ENCODE assay signal across 27 cellular contexts in the genomic region with DNA sequence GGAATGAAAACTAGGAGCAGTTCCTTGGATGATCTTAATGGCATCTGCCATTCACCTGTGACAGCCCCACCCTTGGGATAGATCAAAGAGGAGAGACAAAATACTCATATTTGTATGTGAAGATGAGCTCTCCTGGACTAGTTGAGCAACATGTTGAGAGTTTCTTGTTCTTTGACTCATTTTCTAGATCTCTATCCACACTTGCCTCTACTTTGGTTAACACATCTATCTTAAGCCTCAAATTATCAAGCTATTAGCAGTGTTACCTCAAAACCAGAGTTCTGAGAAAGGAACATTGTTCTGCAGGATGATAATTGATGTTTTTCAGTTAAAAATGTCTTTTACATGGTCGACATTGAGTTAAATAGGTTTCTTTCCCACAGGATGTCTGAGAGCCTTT.
A peak's percentile ranks its signal among the peaks of the same experiment; 100 is the strongest.
DNase-seq lines count a peak whose midpoint lies in the region; ATAC-seq lines count a peak whose summit lies in the region.
"Had no signal": no experiment of that assay in that cellular context is flagged by ENCODE, and none has a peak within 500 bp of the region (broad histone marks: within the 10 kb centered on the region; RNA-seq: fewer than 3 reads in every experiment).

No MANE protein-coding gene starts in this region.

- DNase-seq in activated T-cell treated with anti-CD3 and anti-CD28 coated beads, Interleukin-2, amount 50 U/mL, for 4 hours: no peak
- DNase-seq in activated T-cell treated with anti-CD3 and anti-CD28 coated beads, Interleukin-2, amount 50 U/mL, for 48 hours: no peak
- DNase-seq in T-helper 17 cell (no peak), cerebellar cortex (ENCODE audit: low spot score) (no peak)
- no peak for DNase-seq in activated naive CD8-positive, alpha-beta T cell treated with anti-CD3 and anti-CD28 coated beads for 36 hours
- peak in 1 of 2 donors; percentile 23 for DNase-seq in stimulated activated effector memory CD8-positive, alpha-beta T cell treated with anti-CD3 and anti-CD28 coated beads, Interleukin-12 subunit alpha, Interleukin-12 subunit beta, amount 100 ng/mL, for 72 hours (ENCODE audit: low spot score in 2 of 2)
- DNase-seq: activated CD4-positive, alpha-beta T cell treated with anti-CD3 and anti-CD28 coated beads, Interleukin-2, amount 50 U/mL, for 48 hours; CD4-positive, alpha-beta memory T cell; central memory CD4-positive, alpha-beta T cell; dermis blood vessel endothelial cell; esophagus squamous epithelium; foreskin keratinocyte; heart left ventricle; kidney; NCI-H1048; NCI-H187; NCI-H2171; NCI-H510A; right lobe of liver; SHP77 treated with DMSO at 0.1 percent for 48 hours; spleen; stimulated activated CD4-positive, alpha-beta T cell treated with anti-CD3 and anti-CD28 coated beads, Interleukin-2, amount 100 ng/mL, for 24 hours; T1000 had no signal

- H3K27me3 Mint-ChIP-seq in activated T-cell treated with anti-CD3 and anti-CD28 coated beads, Interleukin-2, amount 50 U/mL, for 4 hours (ENCODE audit: low read depth): no peaks in the 10 kb centered on the region
- no peaks in the 10 kb centered on the region for H3K27me3 Mint-ChIP-seq in T-helper 17 cell
- H3K27me3 Mint-ChIP-seq in activated naive CD8-positive, alpha-beta T cell treated with anti-CD3 and anti-CD28 coated beads for 36 hours: no peaks in the 10 kb centered on the region
- H3K27me3 Mint-ChIP-seq: CD4-positive, alpha-beta memory T cell had no signal

- H3K4me1 Mint-ChIP-seq in activated T-cell treated with anti-CD3 and anti-CD28 coated beads, Interleukin-2, amount 50 U/mL, for 4 hours (ENCODE audit: low read depth): peaks cover 38% of the 10 kb centered on the region
- H3K4me1 Mint-ChIP-seq in T-helper 17 cell: peaks cover 16% of the 10 kb centered on the region
- peaks cover 44% of the 10 kb centered on the region for H3K4me1 Mint-ChIP-seq in activated naive CD8-positive, alpha-beta T cell treated with anti-CD3 and anti-CD28 coated beads for 36 hours
- H3K4me1 Mint-ChIP-seq in stimulated activated effector memory CD8-positive, alpha-beta T cell treated with anti-CD3 and anti-CD28 coated beads, Interleukin-12 subunit alpha, Interleukin-12 subunit beta, amount 100 ng/mL, for 72 hours: peaks cover 33% of the 10 kb centered on the region

- H3K36me3 Mint-ChIP-seq in activated T-cell treated with anti-CD3 and anti-CD28 coated beads, Interleukin-2, amount 50 U/mL, for 4 hours (ENCODE audit: insufficient read depth): no peaks in the 10 kb centered on the region
- H3K36me3 Mint-ChIP-seq in T-helper 17 cell (ENCODE audit: low read depth): no peaks in the 10 kb centered on the region
- H3K36me3 Mint-ChIP-seq in activated naive CD8-positive, alpha-beta T cell treated with anti-CD3 and anti-CD28 coated beads for 36 hours: peaks cover 3% of the 10 kb centered on the region
- H3K36me3 Mint-ChIP-seq in stimulated activated effector memory CD8-positive, alpha-beta T cell treated with anti-CD3 and anti-CD28 coated beads, Interleukin-12 subunit alpha, Interleukin-12 subunit beta, amount 100 ng/mL, for 72 hours: peaks cover 8% of the 10 kb centered on the region
- H3K36me3 Mint-ChIP-seq: CD4-positive, alpha-beta memory T cell had no signal

- H3K4me3 Mint-ChIP-seq in activated T-cell treated with anti-CD3 and anti-CD28 coated beads, Interleukin-2, amount 50 U/mL, for 4 hours: peak overlapping the region; percentile 47
- H3K4me3 Mint-ChIP-seq in T-helper 17 cell: no peak overlapping the region
- H3K4me3 Mint-ChIP-seq in activated naive CD8-positive, alpha-beta T cell treated with anti-CD3 and anti-CD28 coated beads for 36 hours: peak overlapping the region; percentile 50
- H3K4me3 Mint-ChIP-seq in stimulated activated effector memory CD8-positive, alpha-beta T cell treated with anti-CD3 and anti-CD28 coated beads, Interleukin-12 subunit alpha, Interleukin-12 subunit beta, amount 100 ng/mL, for 72 hours: peak overlapping the region; percentile 35

- peak; percentile 52 to 64 for ATAC-seq in activated T-cell treated with anti-CD3 and anti-CD28 coated beads, Interleukin-2, amount 50 U/mL, for 4 hours
- no peak for ATAC-seq in T-helper 17 cell
- peak; percentile 80 for ATAC-seq in stimulated activated effector memory CD8-positive, alpha-beta T cell treated with anti-CD3 and anti-CD28 coated beads, Interleukin-12 subunit alpha, Interleukin-12 subunit beta, amount 100 ng/mL, for 72 hours
- no peak for ATAC-seq in HG03196 (IDR thresholded peaks at IDR 0.05; ENCODE audit: unreplicated experiment)
- no peak for ATAC-seq in HG02623 (IDR thresholded peaks at IDR 0.05; ENCODE audit: unreplicated experiment)
- ATAC-seq: foreskin keratinocyte, heart left ventricle, K562, right lobe of liver had no signal

- H3K9me3 ChIP-seq in T-helper 17 cell (ENCODE audit: control insufficient read depth, low read length, poor library complexity, severe bottlenecking): no peaks in the 10 kb centered on the region
- H3K9me3 ChIP-seq: esophagus squamous epithelium, heart left ventricle, right lobe of liver, spleen, tibial nerve had no signal

- peak overlapping the region; percentile 79 for H3K27ac Mint-ChIP-seq in T-helper 17 cell
- H3K27ac Mint-ChIP-seq in activated naive CD8-positive, alpha-beta T cell treated with anti-CD3 and anti-CD28 coated beads for 36 hours: peak overlapping the region; percentile 93
- peak overlapping the region; percentile 79 for H3K27ac Mint-ChIP-seq in stimulated activated effector memory CD8-positive, alpha-beta T cell treated with anti-CD3 and anti-CD28 coated beads, Interleukin-12 subunit alpha, Interleukin-12 subunit beta, amount 100 ng/mL, for 72 hours

- no peaks in the 10 kb centered on the region for H3K9me3 Mint-ChIP-seq in activated T-cell treated with anti-CD3 and anti-CD28 coated beads, Interleukin-2, amount 50 U/mL, for 4 hours
- no peaks in the 10 kb centered on the region for H3K9me3 Mint-ChIP-seq in activated naive CD8-positive, alpha-beta T cell treated with anti-CD3 and anti-CD28 coated beads for 36 hours
- no peaks in the 10 kb centered on the region for H3K9me3 Mint-ChIP-seq in stimulated activated effector memory CD8-positive, alpha-beta T cell treated with anti-CD3 and anti-CD28 coated beads, Interleukin-12 subunit alpha, Interleukin-12 subunit beta, amount 100 ng/mL, for 72 hours
- H3K9me3 Mint-ChIP-seq: CD4-positive, alpha-beta memory T cell had no signal

Comparison
In these comparisons a context has a peak if more than half of its experiments do, and no peak if none do; other contexts are left out.
1. ATAC-seq: peak in activated T-cell treated with anti-CD3 and anti-CD28 coated beads, Interleukin-2, amount 50 U/mL, for 4 hours (2 of 2) and stimulated activated effector memory CD8-positive, alpha-beta T cell treated with anti-CD3 and anti-CD28 coated beads, Interleukin-12 subunit alpha, Interleukin-12 subunit beta, amount 100 ng/mL, for 72 hours (single experiment); none in T-helper 17 cell (single experiment), HG03196 (single experiment) and HG02623 (single experiment).
2. Peak in every context shown above with its lines, with median percentiles within 50 percentile points of each other: H3K27ac Mint-ChIP-seq.